28 cellular contexts compared by ENCODE assay signal in genomic region chr9:97368964-97369363, GRCh38.
"Had no signal": no experiment of that assay in that cellular context is flagged by ENCODE, and none has a peak within 500 bp of the region (broad histone marks: within the 10 kb centered on the region; RNA-seq: fewer than 3 reads in every experiment).

No MANE protein-coding gene starts in this region.

- H3K27me3 ChIP-seq: neural progenitor cell, ovary, stomach, thyroid gland, tibial nerve, upper lobe of left lung, vagina had no signal

- H3K4me2 ChIP-seq: neural progenitor cell had no signal

- H3K9ac ChIP-seq: neural progenitor cell, parathyroid adenoma had no signal

- H3K9me3 ChIP-seq: ovary, thyroid gland, upper lobe of left lung, vagina had no signal

- H3K9me3 Mint-ChIP-seq: stimulated activated naive CD8-positive, alpha-beta T cell treated with anti-CD3 and anti-CD28 coated beads, Interleukin-15, Interleukin-2, amounts not matched to agents 100 ng/mL and 50 ng/mL, for 24 hours had no signal

- DNase-seq: naive thymus-derived CD4-positive, alpha-beta T cell; natural killer cell; occipital lobe; ovary; posterior cingulate gyrus; psoas muscle; right cardiac atrium; stimulated activated CD4-positive, alpha-beta T cell treated with anti-CD3 and anti-CD28 coated beads, Interleukin-15, amount 100 ng/mL, for 24 hours; stimulated activated CD4-positive, alpha-beta T cell treated with anti-CD3 and anti-CD28 coated beads, Interleukin-2, amount 100 ng/mL, for 24 hours; stimulated activated CD4-positive, alpha-beta T cell treated with anti-CD3 and anti-CD28 coated beads, Interleukin-2, amount 100 ng/mL, for 48 hours; stimulated activated CD4-positive, alpha-beta T cell treated with anti-CD3 and anti-CD28 coated beads, Interleukin-4, amount 100 ng/mL, for 24 hours; stimulated activated naive B cell treated with anti-CD40 and anti-IgM and Interleukin-4, amounts not matched to agents 10 μg/mL and 1 μg/mL and 100 μg/mL, for 72 hours; stimulated activated naive CD4-positive, alpha-beta T cell treated with Interleukin-2 at 50 U/mL for 16 hours; stomach; thyroid gland; trophoblast cell had no signal

- H3K27me3 Mint-ChIP-seq: naive thymus-derived CD4-positive, alpha-beta T cell; progenitor cell of endocrine pancreas; stimulated activated naive B cell treated with anti-CD40 and anti-IgM and Interleukin-4, amounts not matched to agents 10 μg/mL and 1 μg/mL and 100 μg/mL, for 72 hours; stimulated activated naive CD8-positive, alpha-beta T cell treated with anti-CD3 and anti-CD28 coated beads, Interleukin-15, Interleukin-2, amounts not matched to agents 100 ng/mL and 50 ng/mL, for 24 hours had no signal

- H3K27ac Mint-ChIP-seq: naive thymus-derived CD4-positive, alpha-beta T cell; natural killer cell; nephron; neural progenitor cell; progenitor cell of endocrine pancreas; stimulated activated effector memory CD8-positive, alpha-beta T cell treated with anti-CD3 and anti-CD28 coated beads, Interleukin-12 subunit alpha, Interleukin-12 subunit beta, amount 100 ng/mL, for 72 hours; stimulated activated naive B cell treated with anti-CD40 and anti-IgM and Interleukin-4, amounts not matched to agents 10 μg/mL and 1 μg/mL and 100 μg/mL, for 72 hours; stimulated activated naive CD8-positive, alpha-beta T cell treated with anti-CD3 and anti-CD28 coated beads, Interleukin-15, Interleukin-2, amounts not matched to agents 100 ng/mL and 50 ng/mL, for 24 hours had no signal

- H3K4me3 ChIP-seq: neural progenitor cell, ovary, psoas muscle, skin epidermis, stomach, thoracic aorta, thyroid gland, tibial nerve, upper lobe of left lung, vagina had no signal

- ATAC-seq: naive thymus-derived CD4-positive, alpha-beta T cell; natural killer cell; psoas muscle; right cardiac atrium; sciatic nerve; stimulated activated effector memory CD8-positive, alpha-beta T cell treated with anti-CD3 and anti-CD28 coated beads, Interleukin-12 subunit alpha, Interleukin-12 subunit beta, amount 100 ng/mL, for 72 hours; stimulated activated naive B cell treated with anti-CD40 and anti-IgM and Interleukin-4, amounts not matched to agents 10 μg/mL and 1 μg/mL and 100 μg/mL, for 72 hours had no signal

- H2AFZ ChIP-seq: neural progenitor cell, parathyroid adenoma had no signal

- H3K4me1 Mint-ChIP-seq: naive thymus-derived CD4-positive, alpha-beta T cell; natural killer cell; nephron; neural progenitor cell; stimulated activated effector memory CD8-positive, alpha-beta T cell treated with anti-CD3 and anti-CD28 coated beads, Interleukin-12 subunit alpha, Interleukin-12 subunit beta, amount 100 ng/mL, for 72 hours had no signal

- H3K79me2 ChIP-seq: parathyroid adenoma had no signal

- H3K36me3 Mint-ChIP-seq: stimulated activated effector memory CD8-positive, alpha-beta T cell treated with anti-CD3 and anti-CD28 coated beads, Interleukin-12 subunit alpha, Interleukin-12 subunit beta, amount 100 ng/mL, for 72 hours had no signal

- H3K4me1 ChIP-seq: neural progenitor cell, parathyroid adenoma, psoas muscle, stomach, tibial nerve, upper lobe of left lung, vagina had no signal

- H3K27ac ChIP-seq: neural progenitor cell, ovary, parathyroid adenoma, psoas muscle, skin epidermis, stomach, thoracic aorta, thyroid gland, tibial nerve, upper lobe of left lung, vagina had no signal

- H3K36me3 ChIP-seq: neural progenitor cell, thyroid gland had no signal

- H3K4me3 Mint-ChIP-seq: naive thymus-derived CD4-positive, alpha-beta T cell; natural killer cell; nephron; neural progenitor cell; stimulated activated effector memory CD8-positive, alpha-beta T cell treated with anti-CD3 and anti-CD28 coated beads, Interleukin-12 subunit alpha, Interleukin-12 subunit beta, amount 100 ng/mL, for 72 hours; stimulated activated naive B cell treated with anti-CD40 and anti-IgM and Interleukin-4, amounts not matched to agents 10 μg/mL and 1 μg/mL and 100 μg/mL, for 72 hours; stimulated activated naive CD8-positive, alpha-beta T cell treated with anti-CD3 and anti-CD28 coated beads, Interleukin-15, Interleukin-2, amounts not matched to agents 100 ng/mL and 50 ng/mL, for 24 hours had no signal
